8 cellular contexts compared by ENCODE assay signal in genomic region chr11:130002846-130003716, GRCh38. TPM values are rescaled to one million over a fixed set of nuclear protein-coding genes. Genes with fewer than 3 reads are reported as not detected.
DNase-seq lines count a peak whose midpoint lies in the region; ATAC-seq and TF ChIP-seq lines count a peak whose summit lies in the region.

No MANE protein-coding gene starts in this region.

- H3K4me1 Mint-ChIP-seq in activated naive CD8-positive, alpha-beta T cell treated with anti-CD3 and anti-CD28 coated beads, Interleukin-2, amount 50 U/mL, for 24 hours: peaks cover 39% of the 10 kb centered on the region

- ATAC-seq in HG02763 (IDR thresholded peaks at IDR 0.05; ENCODE audit: unreplicated experiment) (peak; percentile 78), Right ventricle myocardium superior (ENCODE audit: poor library complexity) (peak; percentile 91)
- ATAC-seq in activated naive CD8-positive, alpha-beta T cell treated with anti-CD3 and anti-CD28 coated beads, Interleukin-2, amount 50 U/mL, for 24 hours: peak; percentile 79

- H3K9me3 ChIP-seq in SU-DHL-6 (ENCODE audit: insufficient read depth, low read length) (no peaks in the 10 kb centered on the region), ovary (no peaks in the 10 kb centered on the region), thyroid gland (no peaks in the 10 kb centered on the region)

- no peaks in the 10 kb centered on the region for H3K27me3 ChIP-seq in SU-DHL-6 (ENCODE audit: low read length)
- H3K27me3 ChIP-seq in ovary: no peaks in the 10 kb centered on the region
- H3K27me3 ChIP-seq in thyroid gland: no peaks in the 10 kb centered on the region

- 0 to 1% (median 0%) methylated on average over 34 to 65 of the region's 65 CpGs for WGBS in ovary, 3 donors
- 0 to 2% methylated on average over 21 to 34 of the region's 65 CpGs for WGBS in thyroid gland, 2 donors

- H3K27me3 Mint-ChIP-seq in activated naive CD8-positive, alpha-beta T cell treated with anti-CD3 and anti-CD28 coated beads, Interleukin-2, amount 50 U/mL, for 24 hours: peaks cover 2% of the 10 kb centered on the region

- peaks cover 51% of the 10 kb centered on the region for H3F3A ChIP-seq in SU-DHL-6 (ENCODE audit: insufficient read depth)

- TF ChIP-seq POLR2A in ovary (IDR thresholded peaks at IDR 0.05) (peak; percentile 73), thyroid gland (IDR thresholded peaks at IDR 0.05) (peak in 1 of 2 donors; percentile 94)

- peak overlapping the region; percentile 100 for H3K27ac Mint-ChIP-seq in activated naive CD8-positive, alpha-beta T cell treated with anti-CD3 and anti-CD28 coated beads, Interleukin-2, amount 50 U/mL, for 24 hours

- no peaks in the 10 kb centered on the region for H4K20me1 ChIP-seq in SU-DHL-6 (ENCODE audit: low read depth, low read length)

- H3K27ac ChIP-seq in SU-DHL-6 (ENCODE audit: low read depth, low read length) (peak overlapping the region; percentile 100), ovary (peak overlapping the region; percentile 96 to 99), thyroid gland (peak overlapping the region; percentile 99 to 100 (median 99))

- intact Hi-C loops in Right ventricle myocardium superior (cut with DNase I) (loop anchor here (2.0 kb wide), 1 partner anchor 68 kb away; no protein-coding TSS in a partner anchor), ovary (cut with DNase I) (loop anchor here in 3 of 4 donors (1.0 to 10.0 kb wide), 3 partner anchors 64 to 132 kb away; partner anchors contain the start of gene APLP2 (in 3 of the 3)), thyroid gland (cut with DNase I) (loop anchor here (5.0 kb wide), 1 partner anchor 64 kb away; the partner anchor contains the start of gene APLP2)

- TF ChIP-seq CTCF in GM12875 (IDR thresholded peaks at IDR 0.05; ENCODE audit: borderline replicate concordance, insufficient read depth, low read depth, low read length) (no peak), SU-DHL-6 (IDR thresholded peaks at IDR 0.05; ENCODE audit: insufficient read depth, low read length, poor library complexity, severe bottlenecking) (no peak), ovary (IDR thresholded peaks at IDR 0.05) (no peak), thyroid gland (IDR thresholded peaks at IDR 0.05) (no peak)

- no peaks in the 10 kb centered on the region for H3K36me3 Mint-ChIP-seq in activated naive CD8-positive, alpha-beta T cell treated with anti-CD3 and anti-CD28 coated beads, Interleukin-2, amount 50 U/mL, for 24 hours (ENCODE audit: low read depth)

- peaks cover 23% of the 10 kb centered on the region for H3K79me2 ChIP-seq in SU-DHL-6 (ENCODE audit: insufficient read depth, low read length)

- no peaks in the 10 kb centered on the region for H3K9me2 ChIP-seq in SU-DHL-6 (replicated peaks; ENCODE audit: insufficient read depth, low read length)

- peak overlapping the region; percentile 96 for H3K9ac ChIP-seq in SU-DHL-6 (ENCODE audit: low read length)

- no peak overlapping the region for H2AFZ ChIP-seq in SU-DHL-6 (ENCODE audit: low read depth, low read length, severe bottlenecking)

- H3K9me3 Mint-ChIP-seq in activated naive CD8-positive, alpha-beta T cell treated with anti-CD3 and anti-CD28 coated beads, Interleukin-2, amount 50 U/mL, for 24 hours: no peaks in the 10 kb centered on the region

- H3K36me3 ChIP-seq in SU-DHL-6 (ENCODE audit: low read length): no peaks in the 10 kb centered on the region
- no peaks in the 10 kb centered on the region for H3K36me3 ChIP-seq in ovary
- H3K36me3 ChIP-seq in thyroid gland: no peaks in the 10 kb centered on the region

- TF ChIP-seq EP300 in ovary (IDR thresholded peaks at IDR 0.05): no peak

- H3K4me3 ChIP-seq in GM12875 (ENCODE audit: low read depth, low read length): peak overlapping the region; percentile 93
- H3K4me3 ChIP-seq in SU-DHL-6 (ENCODE audit: insufficient read depth, low read length, poor library complexity, severe bottlenecking): peak overlapping the region; percentile 79
- H3K4me3 ChIP-seq in ovary: peak overlapping the region; percentile 89
- H3K4me3 ChIP-seq in thyroid gland (replicated peaks in 1 of 3): peak overlapping the region; percentile 44 to 76 (median 70)

- peak overlapping the region; percentile 97 for H3K4me2 ChIP-seq in SU-DHL-6 (ENCODE audit: low read depth, low read length, poor library complexity, severe bottlenecking)

- H3K4me1 ChIP-seq in ovary (ENCODE audit: insufficient read depth): peaks cover 3% of the 10 kb centered on the region
- peaks cover 13 to 21% of the 10 kb centered on the region in 2 donors for H3K4me1 ChIP-seq in thyroid gland

- peak overlapping the region; percentile 95 for H3K4me3 Mint-ChIP-seq in activated naive CD8-positive, alpha-beta T cell treated with anti-CD3 and anti-CD28 coated beads, Interleukin-2, amount 50 U/mL, for 24 hours

- peak; percentile 98 to 100 (median 100) for DNase-seq in NCI-H1417 (lab: John Stamatoyannopoulos, UW)
- peak; percentile 85 for DNase-seq in activated naive CD8-positive, alpha-beta T cell treated with anti-CD3 and anti-CD28 coated beads, Interleukin-2, amount 50 U/mL, for 24 hours
- DNase-seq in Right ventricle myocardium superior: peak; percentile 96
- peak; percentile 93 to 95 (median 94) for DNase-seq in ovary
- DNase-seq in thyroid gland: peak; percentile 94 to 95

RNA-seq across cellular contexts. Expression of gene PRDM10, which starts 0.4 kb away (rescaled TPM):
- total RNA-seq in Right ventricle myocardium superior (4.9 TPM), ovary (1 to 10 TPM; 5.4 to 9.4 (median 8.2) TPM), thyroid gland (10 to 100 TPM in 2 of 4 donors, 1 to 10 TPM in 2; 7.8 to 18.6 (median 9.7) TPM)
- polyA plus RNA-seq in ovary: 1 to 10 TPM; 2.5 to 3.4 TPM

Comparison
In these comparisons a context has a peak if more than half of its experiments do, and no peak if none do; other contexts are left out.
1. Peak in every context shown above with its lines: DNase-seq, ATAC-seq, H3K4me3 ChIP-seq and H3K27ac ChIP-seq.